31 cellular contexts compared by ENCODE assay signal in the genomic region with DNA sequence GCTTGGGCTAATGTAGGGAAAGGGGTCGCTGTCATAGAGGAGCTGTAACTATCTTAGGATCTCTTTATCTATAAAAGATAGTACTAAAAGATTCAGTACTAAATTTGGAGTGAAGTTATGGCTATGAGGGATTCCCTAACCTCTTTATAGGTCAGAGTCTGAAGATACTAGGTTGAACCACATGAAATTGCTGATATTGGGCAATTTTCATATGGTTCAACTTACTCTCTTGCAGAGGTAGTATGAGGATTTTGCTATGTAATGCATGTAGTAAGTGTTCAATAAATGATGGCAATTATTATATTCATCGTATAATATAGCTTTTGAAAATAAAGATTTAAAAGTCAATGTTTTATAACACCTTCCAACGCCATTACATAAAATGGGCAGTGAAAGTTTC.
"Had no signal": no experiment of that assay in that cellular context is flagged by ENCODE, and none has a peak within 500 bp of the region (broad histone marks: within the 10 kb centered on the region; RNA-seq: fewer than 3 reads in every experiment).

No MANE protein-coding gene starts in this region.

- H3K4me3 Mint-ChIP-seq: activated B cell treated with CpG ODN at 0.5 μM for 24 hours; activated CD4-positive, alpha-beta memory T cell treated with anti-CD3 and anti-CD28 coated beads for 36 hours; activated CD8-positive, alpha-beta memory T cell treated with anti-CD3 and anti-CD28 coated beads, Interleukin-2, amount 10 ng/mL, durations not matched to agents 7 days and 5 days; activated CD8-positive, alpha-beta T cell treated with anti-CD3 and anti-CD28 coated beads, Interleukin-2, amount 10 ng/mL, durations not matched to agents 7 days and 5 days; activated naive CD4-positive, alpha-beta T cell treated with anti-CD3 and anti-CD28 coated beads for 36 hours; activated naive CD4-positive, alpha-beta T cell treated with anti-CD3 and anti-CD28 coated beads, Interleukin-2, amount 50 U/mL, for 24 hours; activated naive CD8-positive, alpha-beta T cell treated with anti-CD3 and anti-CD28 coated beads for 36 hours; activated naive CD8-positive, alpha-beta T cell treated with anti-CD3 and anti-CD28 coated beads, Interleukin-2, amount 50 U/mL, for 24 hours; activated T-helper 1 cell treated with anti-CD3 and anti-CD28 coated beads, Interleukin-12 subunit alpha, Interleukin-12 subunit beta, Interleukin-2, Interleukin-4 antibody, amounts not matched to agents 30 ng/mL and 10 ng/mL and 1 ng/mL, durations not matched to agents 14 hours and 24 hours and 36 hours; T-helper 2 cell treated with Interferon-gamma antibody and Interleukin-4, amounts not matched to agents 5 μg/mL and 100 μg/mL, for 36 hours had no signal

- H3K36me3 ChIP-seq: adrenal gland, WERI-Rb-1 had no signal

- H3K4me3 ChIP-seq: adrenal gland, body of pancreas had no signal

- H3K27ac Mint-ChIP-seq: activated B cell treated with CpG ODN at 0.5 μM for 24 hours; activated CD4-positive, alpha-beta memory T cell treated with anti-CD3 and anti-CD28 coated beads for 36 hours; activated CD8-positive, alpha-beta memory T cell treated with anti-CD3 and anti-CD28 coated beads, Interleukin-2, amount 10 ng/mL, durations not matched to agents 7 days and 5 days; activated CD8-positive, alpha-beta T cell treated with anti-CD3 and anti-CD28 coated beads, Interleukin-2, amount 10 ng/mL, durations not matched to agents 7 days and 5 days; activated naive CD4-positive, alpha-beta T cell treated with anti-CD3 and anti-CD28 coated beads for 36 hours; activated naive CD4-positive, alpha-beta T cell treated with anti-CD3 and anti-CD28 coated beads, Interleukin-2, amount 50 U/mL, for 24 hours; activated naive CD8-positive, alpha-beta T cell treated with anti-CD3 and anti-CD28 coated beads for 36 hours; activated naive CD8-positive, alpha-beta T cell treated with anti-CD3 and anti-CD28 coated beads, Interleukin-2, amount 50 U/mL, for 24 hours; activated T-helper 1 cell treated with anti-CD3 and anti-CD28 coated beads, Interleukin-12 subunit alpha, Interleukin-12 subunit beta, Interleukin-2, Interleukin-4 antibody, amounts not matched to agents 30 ng/mL and 10 ng/mL and 1 ng/mL, durations not matched to agents 14 hours and 24 hours and 36 hours; activated T-helper 2 cell treated with anti-CD3 and anti-CD28 coated beads, Interferon-gamma antibody, Interleukin-2, Interleukin-4, amounts not matched to agents 10 μg/mL and 5 μg/mL and 100 μg/mL, durations not matched to agents 14 hours and 24 hours and 36 hours; T-helper 17 cell; T-helper 2 cell treated with Interferon-gamma antibody and Interleukin-4, amounts not matched to agents 5 μg/mL and 100 μg/mL, for 36 hours had no signal

- DNase-seq: activated B cell treated with CpG ODN at 0.5 μM for 24 hours; activated CD4-positive, alpha-beta memory T cell treated with anti-CD3 and anti-CD28 coated beads for 36 hours; activated CD4-positive, alpha-beta T cell treated with anti-CD3 and anti-CD28 coated beads for 48 hours; activated CD8-positive, alpha-beta memory T cell treated with anti-CD3 and anti-CD28 coated beads, Interleukin-2, amount 10 ng/mL, durations not matched to agents 7 days and 5 days; activated CD8-positive, alpha-beta memory T cell treated with anti-CD3 and anti-CD28 coated beads, Interleukin-2, amount 50 U/mL, for 4 hours; activated CD8-positive, alpha-beta T cell treated with anti-CD3 and anti-CD28 coated beads, Interleukin-2, amount 10 ng/mL, durations not matched to agents 7 days and 5 days; activated effector memory CD4-positive, alpha-beta T cell treated with anti-CD3 and anti-CD28 coated beads, Interleukin-2, amount 50 U/mL, for 16 hours; activated naive CD4-positive, alpha-beta T cell treated with anti-CD3 and anti-CD28 coated beads for 36 hours; activated naive CD8-positive, alpha-beta T cell treated with anti-CD3 and anti-CD28 coated beads for 36 hours; activated naive CD8-positive, alpha-beta T cell treated with anti-CD3 and anti-CD28 coated beads, Interleukin-2, amount 50 U/mL, for 24 hours; activated T-cell treated with anti-CD3 and anti-CD28 coated beads, Interleukin-2, amount 50 U/mL, for 1 hour; activated T-cell treated with anti-CD3 and anti-CD28 coated beads, Interleukin-2, amount 50 U/mL, for 48 hours; adrenal gland; amygdala; aorta; body of pancreas; caudate nucleus; cortex of kidney; dermis blood vessel endothelial cell; effector CD4-positive, alpha-beta T cell; foreskin fibroblast; head of caudate nucleus; T-helper 17 cell; T1000; WERI-Rb-1 had no signal

- H3K27ac ChIP-seq: adrenal gland, body of pancreas, WERI-Rb-1 had no signal

- H3K27me3 Mint-ChIP-seq: activated B cell treated with CpG ODN at 0.5 μM for 24 hours; activated CD4-positive, alpha-beta memory T cell treated with anti-CD3 and anti-CD28 coated beads for 36 hours; activated CD8-positive, alpha-beta memory T cell treated with anti-CD3 and anti-CD28 coated beads, Interleukin-2, amount 10 ng/mL, durations not matched to agents 7 days and 5 days; activated naive CD4-positive, alpha-beta T cell treated with anti-CD3 and anti-CD28 coated beads, Interleukin-2, amount 50 U/mL, for 24 hours; activated naive CD8-positive, alpha-beta T cell treated with anti-CD3 and anti-CD28 coated beads for 36 hours; activated naive CD8-positive, alpha-beta T cell treated with anti-CD3 and anti-CD28 coated beads, Interleukin-2, amount 50 U/mL, for 24 hours; T-helper 17 cell had no signal

- ATAC-seq: activated CD4-positive, CD25-positive, alpha-beta regulatory T cell treated with anti-CD3 and anti-CD28 coated beads, Interleukin-2, amount 50 U/mL, for 24 hours; activated CD8-positive, alpha-beta memory T cell treated with anti-CD3 and anti-CD28 coated beads, Interleukin-2, amount 10 ng/mL, durations not matched to agents 7 days and 5 days; activated CD8-positive, alpha-beta T cell treated with anti-CD3 and anti-CD28 coated beads, Interleukin-2, amount 10 ng/mL, durations not matched to agents 7 days and 5 days; activated naive CD8-positive, alpha-beta T cell treated with anti-CD3 and anti-CD28 coated beads, Interleukin-2, amount 50 U/mL, for 24 hours; body of pancreas; esophagus mucosa; T-helper 17 cell had no signal

- H3K27me3 ChIP-seq: adrenal gland, body of pancreas had no signal

- H3K9me3 ChIP-seq: adrenal gland, body of pancreas had no signal

- H3K36me3 Mint-ChIP-seq: activated CD4-positive, alpha-beta memory T cell treated with anti-CD3 and anti-CD28 coated beads for 36 hours; activated CD8-positive, alpha-beta memory T cell treated with anti-CD3 and anti-CD28 coated beads, Interleukin-2, amount 10 ng/mL, durations not matched to agents 7 days and 5 days; activated naive CD4-positive, alpha-beta T cell treated with anti-CD3 and anti-CD28 coated beads, Interleukin-2, amount 50 U/mL, for 24 hours; activated naive CD8-positive, alpha-beta T cell treated with anti-CD3 and anti-CD28 coated beads for 36 hours had no signal

- H3K9me3 Mint-ChIP-seq: activated B cell treated with CpG ODN at 0.5 μM for 24 hours; activated CD4-positive, alpha-beta memory T cell treated with anti-CD3 and anti-CD28 coated beads for 36 hours; activated naive CD4-positive, alpha-beta T cell treated with anti-CD3 and anti-CD28 coated beads for 36 hours; activated naive CD4-positive, alpha-beta T cell treated with anti-CD3 and anti-CD28 coated beads, Interleukin-2, amount 50 U/mL, for 24 hours; activated naive CD8-positive, alpha-beta T cell treated with anti-CD3 and anti-CD28 coated beads for 36 hours; activated naive CD8-positive, alpha-beta T cell treated with anti-CD3 and anti-CD28 coated beads, Interleukin-2, amount 50 U/mL, for 24 hours; activated T-helper 1 cell treated with anti-CD3 and anti-CD28 coated beads, Interleukin-12 subunit alpha, Interleukin-12 subunit beta, Interleukin-2, Interleukin-4 antibody, amounts not matched to agents 30 ng/mL and 10 ng/mL and 1 ng/mL, durations not matched to agents 14 hours and 24 hours and 36 hours; activated T-helper 2 cell treated with anti-CD3 and anti-CD28 coated beads, Interferon-gamma antibody, Interleukin-2, Interleukin-4, amounts not matched to agents 10 μg/mL and 5 μg/mL and 100 μg/mL, durations not matched to agents 14 hours and 24 hours and 36 hours; T-helper 2 cell treated with Interferon-gamma antibody and Interleukin-4, amounts not matched to agents 5 μg/mL and 100 μg/mL, for 36 hours had no signal
